ENCODE assay signal across 8 cellular contexts in the genomic region with DNA sequence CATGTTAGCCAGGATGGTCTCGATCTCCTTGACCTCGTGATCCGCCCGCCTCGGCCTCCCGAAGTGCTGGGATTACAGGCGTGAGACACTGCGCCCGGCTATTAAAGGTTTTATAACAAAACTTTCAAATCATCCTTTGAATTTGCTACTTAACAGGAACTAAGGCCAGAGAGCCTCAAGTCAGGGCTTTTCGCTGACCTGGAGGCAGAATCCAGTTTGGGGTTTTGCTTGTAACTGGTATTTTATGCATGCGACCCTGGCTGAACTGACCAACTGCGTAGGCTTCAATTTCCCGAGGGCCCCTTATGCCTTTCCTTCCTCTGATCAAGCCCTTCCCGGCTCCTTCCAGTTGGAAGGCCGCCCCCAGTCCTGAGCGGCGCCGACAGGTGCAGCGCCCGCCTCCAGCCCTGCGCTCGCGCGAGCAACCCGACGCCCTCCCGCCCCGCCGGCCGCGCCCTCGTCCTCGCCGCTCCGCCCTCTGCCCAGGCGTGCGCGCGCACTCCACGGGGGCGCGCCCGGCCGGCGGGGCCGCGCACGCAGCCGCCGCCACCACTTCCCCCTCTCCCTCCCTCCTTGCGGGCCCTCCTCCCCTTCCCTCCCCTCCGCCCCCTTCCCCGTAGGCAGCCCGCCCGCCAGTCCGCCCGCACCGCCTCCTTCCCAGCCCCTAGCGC. TPM values are rescaled to one million over a fixed set of nuclear protein-coding genes. Genes with fewer than 3 reads are reported as not detected.
A peak's percentile ranks its signal among the peaks of the same experiment; 100 is the strongest.
DNase-seq lines count a peak whose midpoint lies in the region; ATAC-seq and TF ChIP-seq lines count a peak whose summit lies in the region.
"Not testable (repeated sequence)": the region's sequence is repeated elsewhere in the genome, so short reads cannot be mapped to it uniquely, and the experiment has no call there.

A gene with protein sequence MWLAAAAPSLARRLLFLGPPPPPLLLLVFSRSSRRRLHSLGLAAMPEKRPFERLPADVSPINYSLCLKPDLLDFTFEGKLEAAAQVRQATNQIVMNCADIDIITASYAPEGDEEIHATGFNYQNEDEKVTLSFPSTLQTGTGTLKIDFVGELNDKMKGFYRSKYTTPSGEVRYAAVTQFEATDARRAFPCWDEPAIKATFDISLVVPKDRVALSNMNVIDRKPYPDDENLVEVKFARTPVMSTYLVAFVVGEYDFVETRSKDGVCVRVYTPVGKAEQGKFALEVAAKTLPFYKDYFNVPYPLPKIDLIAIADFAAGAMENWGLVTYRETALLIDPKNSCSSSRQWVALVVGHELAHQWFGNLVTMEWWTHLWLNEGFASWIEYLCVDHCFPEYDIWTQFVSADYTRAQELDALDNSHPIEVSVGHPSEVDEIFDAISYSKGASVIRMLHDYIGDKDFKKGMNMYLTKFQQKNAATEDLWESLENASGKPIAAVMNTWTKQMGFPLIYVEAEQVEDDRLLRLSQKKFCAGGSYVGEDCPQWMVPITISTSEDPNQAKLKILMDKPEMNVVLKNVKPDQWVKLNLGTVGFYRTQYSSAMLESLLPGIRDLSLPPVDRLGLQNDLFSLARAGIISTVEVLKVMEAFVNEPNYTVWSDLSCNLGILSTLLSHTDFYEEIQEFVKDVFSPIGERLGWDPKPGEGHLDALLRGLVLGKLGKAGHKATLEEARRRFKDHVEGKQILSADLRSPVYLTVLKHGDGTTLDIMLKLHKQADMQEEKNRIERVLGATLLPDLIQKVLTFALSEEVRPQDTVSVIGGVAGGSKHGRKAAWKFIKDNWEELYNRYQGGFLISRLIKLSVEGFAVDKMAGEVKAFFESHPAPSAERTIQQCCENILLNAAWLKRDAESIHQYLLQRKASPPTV (plus strand): TSS at position 552 of the 671 bp plus-strand sequence. CDS start 193 bp downstream, outside the sequence.

- peak; percentile 74 for ATAC-seq in GM19035 (IDR thresholded peaks at IDR 0.05; ENCODE audit: unreplicated experiment)
- ATAC-seq in HG03354 (IDR thresholded peaks at IDR 0.05; ENCODE audit: poor library complexity, severe bottlenecking, unreplicated experiment) = peak; percentile 73
- ATAC-seq in activated CD4-positive, alpha-beta T cell treated with anti-CD3 and anti-CD28 coated beads for 36 hours = peak; percentile 87

- peaks cover 5 to 30% (median 15%) of the 10 kb centered on the region in 6 donors for H3K4me1 ChIP-seq in spleen

- TF ChIP-seq POLR2A in spleen (IDR thresholded peaks at IDR 0.05) = not testable (repeated sequence)

- H3K4me3 ChIP-seq in spleen = peak within 1 kb of the TSS; percentile 34 to 75 (median 51)

- not testable (repeated sequence) for H3K36me3 ChIP-seq in spleen

- H3K9me3 ChIP-seq in spleen = not testable (repeated sequence)

- DNase-seq in AG08395 (ENCODE audit: low spot score) = peak; percentile 82
- DNase-seq in NCI-H510A (lab: John Stamatoyannopoulos, UW) = peak; percentile 74
- DNase-seq in activated CD4-positive, alpha-beta T cell treated with anti-CD3 and anti-CD28 coated beads for 36 hours = peak; percentile 94
- DNase-seq in cerebellar nuclear complex (lab: John Stamatoyannopoulos, UW) = peak; percentile 11 to 22
- DNase-seq in islet precursor cell = peak; percentile 98
- DNase-seq in spleen = peak; percentile 98

- not testable (repeated sequence) for H3K36me3 Mint-ChIP-seq in activated CD4-positive, alpha-beta T cell treated with anti-CD3 and anti-CD28 coated beads for 36 hours (ENCODE audit: low read depth)

- 12 to 67% (median 20%) methylated on average over 10 to 59 of the region's 59 CpGs for WGBS in spleen, 5 donors

- H3K4me1 Mint-ChIP-seq in activated CD4-positive, alpha-beta T cell treated with anti-CD3 and anti-CD28 coated beads for 36 hours = not testable (repeated sequence)

- CTCF ChIA-PET in activated CD4-positive, alpha-beta T cell treated with anti-CD3 and anti-CD28 coated beads for 36 hours (lab: Charles Lee) = not testable (repeated sequence)

- H3K27me3 Mint-ChIP-seq in activated CD4-positive, alpha-beta T cell treated with anti-CD3 and anti-CD28 coated beads for 36 hours = not testable (repeated sequence)

- H3K27me3 ChIP-seq in spleen (replicated peaks in 1 of 7) = not testable (repeated sequence)

- peak within 1 kb of the TSS; percentile 93 for H3K4me3 Mint-ChIP-seq in activated CD4-positive, alpha-beta T cell treated with anti-CD3 and anti-CD28 coated beads for 36 hours

- H3K27ac ChIP-seq in spleen = peak within 1 kb of the TSS; percentile 63 to 93 (median 88)

- not testable (repeated sequence) for TF ChIP-seq CTCF in spleen (IDR thresholded peaks at IDR 0.05 in 8 of 11, conservative IDR thresholded peaks at IDR 0.05 in 3 of 11)

- intact Hi-C loops in activated CD4-positive, alpha-beta T cell treated with anti-CD3 and anti-CD28 coated beads for 36 hours (cut with DNase I, micrococcal nuclease) = loop anchor here in 1 of 2 experiments (1.0 kb wide), 2 partner anchors 38 to 119 kb away; a partner anchor contains a TSS
- intact Hi-C loops in spleen (cut with DNase I; ENCODE audit: low total_unique reads) = not testable (repeated sequence)

- peak within 1 kb of the TSS; percentile 88 for H3K27ac Mint-ChIP-seq in activated CD4-positive, alpha-beta T cell treated with anti-CD3 and anti-CD28 coated beads for 36 hours

- POLR2A ChIA-PET in activated CD4-positive, alpha-beta T cell treated with anti-CD3 and anti-CD28 coated beads for 36 hours (lab: Charles Lee) = not testable (repeated sequence)

- H3K9me3 Mint-ChIP-seq in activated CD4-positive, alpha-beta T cell treated with anti-CD3 and anti-CD28 coated beads for 36 hours (ENCODE audit: low read depth) = not testable (repeated sequence)

RNA-seq across cellular contexts. Expression of the gene that starts here (rescaled TPM):
- 100 to 1,000 TPM; 121 to 152 TPM for total RNA-seq in activated CD4-positive, alpha-beta T cell treated with anti-CD3 and anti-CD28 coated beads for 36 hours
- 100 to 1,000 TPM in 6 of 7 donors, 10 to 100 TPM in 1; 97.0 to 165 (median 114) TPM for total RNA-seq in spleen
- polyA plus RNA-seq in spleen = 10 to 100 TPM; 19.2 to 28.6 (median 25.2) TPM

Comparison
In these comparisons a context has a peak if more than half of its experiments do, and no peak if none do; other contexts are left out.
1. Peak in every context shown above with its lines: DNase-seq, ATAC-seq, H3K4me3 ChIP-seq and H3K27ac ChIP-seq.
2. DNase-seq: peak in every context shown above with its lines; median percentile 98 in islet precursor cell; 98 in spleen; 94 in activated CD4-positive, alpha-beta T cell treated with anti-CD3 and anti-CD28 coated beads for 36 hours; 82 in AG08395; 74 in NCI-H510A; 16 in cerebellar nuclear complex.